Comparison of ENCODE assay signal across 29 cellular contexts in genomic region chr9:104844710-104845109, GRCh38.
"Had no signal": no experiment of that assay in that cellular context is flagged by ENCODE, and none has a peak within 500 bp of the region (broad histone marks: within the 10 kb centered on the region; RNA-seq: fewer than 3 reads in every experiment).

No MANE protein-coding gene starts in this region.

- H3K27me3 Mint-ChIP-seq: naive thymus-derived CD8-positive, alpha-beta T cell; stimulated activated naive B cell treated with anti-CD40 and anti-IgM and Interleukin-4, amounts not matched to agents 10 μg/mL and 1 μg/mL and 100 μg/mL, for 72 hours had no signal

- H3K27me3 ChIP-seq: hepatocyte, pancreas, stomach, testis, thyroid gland, transverse colon, upper lobe of left lung, vagina had no signal

- H3K4me1 ChIP-seq: lower lobe of right lung, pancreas, prostate gland, testis, transverse colon had no signal

- H3K27ac ChIP-seq: hepatocyte, lower lobe of right lung, pancreas, prostate gland, stomach, testis, thyroid gland, transverse colon, upper lobe of left lung, vagina had no signal

- H3K4me3 ChIP-seq: hepatocyte, lower lobe of right lung, pancreas, prostate gland, skin epidermis, stomach, testis, thyroid gland, transverse colon, upper lobe of left lung, vagina had no signal

- H3K4me1 Mint-ChIP-seq: naive thymus-derived CD8-positive, alpha-beta T cell; neural crest cell had no signal

- H3K9me3 Mint-ChIP-seq: naive thymus-derived CD8-positive, alpha-beta T cell; nephron; neural crest cell; stimulated activated naive B cell treated with anti-CD40 and anti-IgM and Interleukin-4, amounts not matched to agents 10 μg/mL and 1 μg/mL and 100 μg/mL, for 72 hours had no signal

- FAIRE-seq: kidney, pancreas had no signal

- DNase-seq: kidney; left ventricle myocardium superior; lower lobe of right lung; mammary epithelial cell; mesenchymal stem cell; naive thymus-derived CD8-positive, alpha-beta T cell; nucleus accumbens; pancreas; posterior cingulate gyrus; retina; right cardiac atrium; stimulated activated CD4-positive, alpha-beta T cell treated with anti-CD3 and anti-CD28 coated beads, Interleukin-12 subunit alpha, Interleukin-12 subunit beta, amount 100 ng/mL, for 4 hours; stimulated activated CD4-positive, alpha-beta T cell treated with anti-CD3 and anti-CD28 coated beads, Interleukin-15, amount 100 ng/mL, for 24 hours; stimulated activated CD4-positive, alpha-beta T cell treated with anti-CD3 and anti-CD28 coated beads, Interleukin-2, amount 100 ng/mL, for 24 hours; stimulated activated CD4-positive, alpha-beta T cell treated with anti-CD3 and anti-CD28 coated beads, Interleukin-4, amount 100 ng/mL, for 1 hour; stimulated activated naive B cell treated with anti-CD40 and anti-IgM and Interleukin-4, amounts not matched to agents 10 μg/mL and 1 μg/mL and 100 μg/mL, for 72 hours; stimulated activated naive CD8-positive, alpha-beta T cell treated with anti-CD3 and anti-CD28 coated beads, Interleukin-15, Interleukin-2, amounts not matched to agents 100 U/mL and 50 U/mL, for 24 hours; stomach; testis; thyroid gland; transverse colon; upper lobe of left lung had no signal

- H3K4me3 Mint-ChIP-seq: naive thymus-derived CD8-positive, alpha-beta T cell; nephron; neural crest cell; stimulated activated naive B cell treated with anti-CD40 and anti-IgM and Interleukin-4, amounts not matched to agents 10 μg/mL and 1 μg/mL and 100 μg/mL, for 72 hours had no signal

- H3K27ac Mint-ChIP-seq: naive thymus-derived CD8-positive, alpha-beta T cell; stimulated activated naive B cell treated with anti-CD40 and anti-IgM and Interleukin-4, amounts not matched to agents 10 μg/mL and 1 μg/mL and 100 μg/mL, for 72 hours had no signal

- ATAC-seq: left ventricle myocardium superior; lower lobe of right lung; naive thymus-derived CD8-positive, alpha-beta T cell; right cardiac atrium; sciatic nerve; stimulated activated naive B cell treated with anti-CD40 and anti-IgM and Interleukin-4, amounts not matched to agents 10 μg/mL and 1 μg/mL and 100 μg/mL, for 72 hours; stimulated activated naive CD8-positive, alpha-beta T cell treated with anti-CD3 and anti-CD28 coated beads, Interleukin-15, Interleukin-2, amounts not matched to agents 100 U/mL and 50 U/mL, for 24 hours had no signal

- H3K36me3 ChIP-seq: pancreas had no signal
